ENCODE assay signal across 31 cellular contexts in the genomic region with DNA sequence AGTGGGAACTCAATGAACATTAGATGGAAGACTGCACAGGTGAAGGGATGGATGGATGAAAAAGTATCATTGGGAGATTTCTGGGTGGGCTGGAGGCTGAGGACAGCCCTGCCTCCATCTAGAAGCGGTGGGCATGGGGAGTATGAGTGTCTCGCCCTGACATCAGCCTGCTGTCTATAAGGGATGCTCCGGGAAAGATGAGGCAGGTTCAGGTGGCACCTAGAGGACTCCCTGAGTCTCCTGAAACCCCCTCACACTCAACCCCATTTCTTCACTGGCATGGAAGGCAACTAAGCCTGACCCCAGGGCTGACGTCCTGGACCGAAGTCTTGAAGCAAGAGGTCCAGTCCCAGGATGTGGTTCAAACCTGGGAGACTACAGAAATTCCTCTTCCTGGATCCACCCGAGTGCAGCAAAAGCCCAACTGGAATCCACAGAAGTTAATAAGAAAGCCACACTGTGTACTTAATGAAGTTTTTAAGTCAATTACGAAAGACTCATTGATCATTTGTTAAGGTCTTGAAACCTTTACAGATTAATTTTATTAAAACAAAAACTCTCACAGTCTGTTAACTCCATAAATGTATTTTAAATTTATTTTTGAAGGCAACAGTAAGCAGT.
"Had no signal": no experiment of that assay in that cellular context is flagged by ENCODE, and none has a peak within 500 bp of the region (broad histone marks: within the 10 kb centered on the region; RNA-seq: fewer than 3 reads in every experiment).

No MANE protein-coding gene starts in this region.

- H3K4me3 ChIP-seq: ascending aorta, breast epithelium, cardiac muscle cell, colonic mucosa, esophagus muscularis mucosa had no signal

- ATAC-seq: activated CD4-positive, CD25-positive, alpha-beta regulatory T cell treated with anti-CD3 and anti-CD28 coated beads, Interleukin-2, amount 50 U/mL, for 24 hours; activated CD8-positive, alpha-beta T cell treated with anti-CD3 and anti-CD28 coated beads for 36 hours; activated naive CD4-positive, alpha-beta T cell treated with anti-CD3 and anti-CD28 coated beads, Interleukin-2, amount 50 U/mL, for 72 hours; T-helper 17 cell had no signal

- H3K27me3 Mint-ChIP-seq: activated B cell treated with CpG ODN at 0.5 μM for 24 hours; activated naive CD4-positive, alpha-beta T cell treated with anti-CD3 and anti-CD28 coated beads, Interleukin-2, amount 10 ng/mL, durations not matched to agents 7 days and 5 days had no signal

- H3K4me1 ChIP-seq: ascending aorta, breast epithelium, colonic mucosa, esophagus muscularis mucosa had no signal

- H3K36me3 ChIP-seq: ascending aorta, breast epithelium, cardiac muscle cell, colonic mucosa, esophagus muscularis mucosa, WERI-Rb-1 had no signal

- DNase-seq: activated B cell treated with CpG ODN at 0.5 μM for 24 hours; activated CD4-positive, alpha-beta T cell treated with anti-CD3 and anti-CD28 coated beads for 48 hours; activated CD4-positive, alpha-beta T cell treated with anti-CD3 and anti-CD28 coated beads, Interleukin-2, amount 50 U/mL, for 1 hour; activated CD4-positive, alpha-beta T cell treated with anti-CD3 and anti-CD28 coated beads, Interleukin-2, amount 50 U/mL, for 48 hours; activated CD8-positive, alpha-beta memory T cell treated with anti-CD3 and anti-CD28 coated beads for 24 hours; activated CD8-positive, alpha-beta T cell treated with anti-CD3 and anti-CD28 coated beads for 36 hours; activated effector memory CD4-positive, alpha-beta T cell treated with anti-CD3 and anti-CD28 coated beads, Interleukin-2, amount 50 U/mL, for 16 hours; activated naive CD4-positive, alpha-beta T cell treated with anti-CD3 and anti-CD28 coated beads, Interleukin-2, amount 10 ng/mL, durations not matched to agents 7 days and 5 days; activated naive CD8-positive, alpha-beta T cell treated with anti-CD3 and anti-CD28 coated beads, Interleukin-2, amount 10 ng/mL, durations not matched to agents 7 days and 5 days; activated T-cell treated with anti-CD3 and anti-CD28 coated beads, Interleukin-2, amount 50 U/mL, for 1 hour; activated T-cell treated with anti-CD3 and anti-CD28 coated beads, Interleukin-2, amount 50 U/mL, for 48 hours; central memory CD4-positive, alpha-beta T cell; cerebellar nuclear complex; colonic mucosa; effector CD8-positive, alpha-beta T cell; erythroblast; foreskin melanocyte; T-helper 1 cell; T-helper 17 cell; T1000; WERI-Rb-1 had no signal

- H3K4me3 Mint-ChIP-seq: activated B cell treated with CpG ODN at 0.5 μM for 24 hours; activated CD8-positive, alpha-beta T cell treated with anti-CD3 and anti-CD28 coated beads for 36 hours; activated naive CD4-positive, alpha-beta T cell treated with anti-CD3 and anti-CD28 coated beads, Interleukin-2, amount 10 ng/mL, durations not matched to agents 7 days and 5 days; activated naive CD8-positive, alpha-beta T cell treated with anti-CD3 and anti-CD28 coated beads, Interleukin-2, amount 10 ng/mL, durations not matched to agents 7 days and 5 days; activated T-helper 1 cell treated with anti-CD3 and anti-CD28 coated beads, Interleukin-12 subunit alpha, Interleukin-12 subunit beta, Interleukin-2, Interleukin-4 antibody, amounts not matched to agents 30 ng/mL and 10 ng/mL and 1 ng/mL, durations not matched to agents 14 hours and 24 hours and 36 hours; brain; T-helper 17 cell; T-helper 2 cell treated with Interferon-gamma antibody and Interleukin-4, amounts not matched to agents 5 μg/mL and 100 μg/mL, for 36 hours had no signal

- H3K27me3 ChIP-seq: ascending aorta, breast epithelium, colonic mucosa had no signal

- H3K4me1 Mint-ChIP-seq: activated B cell treated with CpG ODN at 0.5 μM for 24 hours; activated naive CD4-positive, alpha-beta T cell treated with anti-CD3 and anti-CD28 coated beads, Interleukin-2, amount 10 ng/mL, durations not matched to agents 7 days and 5 days; activated naive CD8-positive, alpha-beta T cell treated with anti-CD3 and anti-CD28 coated beads, Interleukin-2, amount 10 ng/mL, durations not matched to agents 7 days and 5 days; T-helper 17 cell had no signal

- H3K36me3 Mint-ChIP-seq: activated naive CD4-positive, alpha-beta T cell treated with anti-CD3 and anti-CD28 coated beads, Interleukin-2, amount 10 ng/mL, durations not matched to agents 7 days and 5 days; activated naive CD4-positive, alpha-beta T cell treated with anti-CD3 and anti-CD28 coated beads, Interleukin-2, amount 50 U/mL, for 72 hours; activated naive CD8-positive, alpha-beta T cell treated with anti-CD3 and anti-CD28 coated beads, Interleukin-2, amount 10 ng/mL, durations not matched to agents 7 days and 5 days; brain had no signal

- H3K27ac Mint-ChIP-seq: activated B cell treated with CpG ODN at 0.5 μM for 24 hours; activated CD8-positive, alpha-beta T cell treated with anti-CD3 and anti-CD28 coated beads for 36 hours; activated naive CD4-positive, alpha-beta T cell treated with anti-CD3 and anti-CD28 coated beads, Interleukin-2, amount 10 ng/mL, durations not matched to agents 7 days and 5 days; activated naive CD4-positive, alpha-beta T cell treated with anti-CD3 and anti-CD28 coated beads, Interleukin-2, amount 50 U/mL, for 72 hours; activated naive CD8-positive, alpha-beta T cell treated with anti-CD3 and anti-CD28 coated beads, Interleukin-2, amount 10 ng/mL, durations not matched to agents 7 days and 5 days; activated T-helper 1 cell treated with anti-CD3 and anti-CD28 coated beads, Interleukin-12 subunit alpha, Interleukin-12 subunit beta, Interleukin-2, Interleukin-4 antibody, amounts not matched to agents 30 ng/mL and 10 ng/mL and 1 ng/mL, durations not matched to agents 14 hours and 24 hours and 36 hours; activated T-helper 2 cell treated with anti-CD3 and anti-CD28 coated beads, Interferon-gamma antibody, Interleukin-2, Interleukin-4, amounts not matched to agents 10 μg/mL and 5 μg/mL and 100 μg/mL, durations not matched to agents 14 hours and 24 hours and 36 hours; T-helper 17 cell; T-helper 2 cell treated with Interferon-gamma antibody and Interleukin-4, amounts not matched to agents 5 μg/mL and 100 μg/mL, for 36 hours had no signal

- H3K9me3 ChIP-seq: ascending aorta, breast epithelium, colonic mucosa, esophagus muscularis mucosa had no signal

- H3K27ac ChIP-seq: ascending aorta, breast epithelium, cardiac muscle cell, colonic mucosa, esophagus muscularis mucosa, WERI-Rb-1 had no signal

- H3K9me3 Mint-ChIP-seq: activated B cell treated with CpG ODN at 0.5 μM for 24 hours; activated CD8-positive, alpha-beta T cell treated with anti-CD3 and anti-CD28 coated beads for 36 hours; activated naive CD4-positive, alpha-beta T cell treated with anti-CD3 and anti-CD28 coated beads, Interleukin-2, amount 10 ng/mL, durations not matched to agents 7 days and 5 days; activated naive CD8-positive, alpha-beta T cell treated with anti-CD3 and anti-CD28 coated beads, Interleukin-2, amount 10 ng/mL, durations not matched to agents 7 days and 5 days; activated T-helper 1 cell treated with anti-CD3 and anti-CD28 coated beads, Interleukin-12 subunit alpha, Interleukin-12 subunit beta, Interleukin-2, Interleukin-4 antibody, amounts not matched to agents 30 ng/mL and 10 ng/mL and 1 ng/mL, durations not matched to agents 14 hours and 24 hours and 36 hours; activated T-helper 2 cell treated with anti-CD3 and anti-CD28 coated beads, Interferon-gamma antibody, Interleukin-2, Interleukin-4, amounts not matched to agents 10 μg/mL and 5 μg/mL and 100 μg/mL, durations not matched to agents 14 hours and 24 hours and 36 hours; T-helper 2 cell treated with Interferon-gamma antibody and Interleukin-4, amounts not matched to agents 5 μg/mL and 100 μg/mL, for 36 hours had no signal
